Comparison of ENCODE assay signal across 35 cellular contexts in the genomic region with DNA sequence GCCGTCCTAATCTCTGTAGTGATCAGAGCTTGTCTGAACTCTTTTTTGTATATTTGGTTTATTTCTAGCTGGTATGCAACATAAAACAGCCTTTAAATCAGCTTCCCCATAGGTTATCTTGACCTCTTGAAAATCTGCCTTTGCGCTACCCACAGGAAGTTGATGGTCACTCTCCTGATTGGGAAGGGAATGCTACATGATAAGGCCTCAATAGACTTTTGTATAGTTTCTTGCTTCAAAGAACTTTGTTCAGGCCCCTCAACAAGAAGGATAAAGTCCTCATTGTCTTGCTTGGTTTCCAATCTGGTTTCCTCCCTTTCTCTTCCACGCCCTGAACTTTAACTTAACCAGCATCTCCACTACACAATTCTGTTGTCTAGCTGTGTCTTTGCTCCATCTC.
"Had no signal": no experiment of that assay in that cellular context is flagged by ENCODE, and none has a peak within 500 bp of the region (broad histone marks: within the 10 kb centered on the region; RNA-seq: fewer than 3 reads in every experiment).

No MANE protein-coding gene starts in this region.

- ATAC-seq: activated naive CD8-positive, alpha-beta T cell treated with anti-CD3 and anti-CD28 coated beads, Interleukin-2, amount 50 U/mL, for 24 hours; activated T-cell treated with anti-CD3 and anti-CD28 coated beads, Interleukin-2, amount 50 U/mL, for 4 hours; Right ventricle myocardium inferior had no signal

- FAIRE-seq: colon, RCC 7860 had no signal

- H3K27ac ChIP-seq: PC-9, RWPE1, VCaP had no signal

- H3K4me2 ChIP-seq: PC-9 had no signal

- H3K4me3 ChIP-seq: PC-9 had no signal

- DNase-seq: activated B cell treated with CpG ODN at 0.5 μM for 24 hours; activated CD4-positive, alpha-beta memory T cell treated with anti-CD3 and anti-CD28 coated beads for 36 hours; activated CD4-positive, alpha-beta T cell treated with anti-CD3 and anti-CD28 coated beads for 4 hours; activated CD4-positive, alpha-beta T cell treated with anti-CD3 and anti-CD28 coated beads, Interleukin-2, amount 50 U/mL, for 1 hour; activated CD4-positive, CD25-positive, alpha-beta regulatory T cell treated with anti-CD3 and anti-CD28 coated beads, Interleukin-2, amount 50 U/mL, for 72 hours; activated CD8-positive, alpha-beta memory T cell treated with anti-CD3 and anti-CD28 coated beads, Interleukin-2, amount 50 U/mL, for 4 hours; activated effector memory CD4-positive, alpha-beta T cell treated with Interleukin-2 at 50 U/mL for 16 hours; activated naive CD4-positive, alpha-beta T cell treated with anti-CD3 and anti-CD28 coated beads, Interleukin-2, amount 10 ng/mL, durations not matched to agents 7 days and 5 days; activated naive CD8-positive, alpha-beta T cell treated with anti-CD3 and anti-CD28 coated beads, Interleukin-2, amount 50 U/mL, for 24 hours; activated T-cell treated with anti-CD3 and anti-CD28 coated beads for 4 hours; activated T-cell treated with anti-CD3 and anti-CD28 coated beads, Interleukin-2, amount 50 U/mL, for 4 hours; anterior cingulate cortex; central memory CD4-positive, alpha-beta T cell; Kasumi-1; KG1; MM.1S; MV-4-11; NCI-H1092; NCI-H1417; NCI-H187 treated with DMSO at 0.1 percent for 48 hours; NCI-H2081 treated with DMSO at 0.1 percent for 48 hours; NCI-H345; NCI-H524 treated with DMSO at 0.1 percent for 48 hours; NK-92 treated with Interleukin-12 subunit alpha and Interleukin-12 subunit beta, amount 100 ng/mL, for 24 hours; PC-9; SIG-M5; SW 1271; T-helper 1 cell; T-helper 2 cell; T-helper 9 cell had no signal

- H2AFZ ChIP-seq: PC-9 had no signal
